ENCODE assay signal across 25 cellular contexts in the genomic region with DNA sequence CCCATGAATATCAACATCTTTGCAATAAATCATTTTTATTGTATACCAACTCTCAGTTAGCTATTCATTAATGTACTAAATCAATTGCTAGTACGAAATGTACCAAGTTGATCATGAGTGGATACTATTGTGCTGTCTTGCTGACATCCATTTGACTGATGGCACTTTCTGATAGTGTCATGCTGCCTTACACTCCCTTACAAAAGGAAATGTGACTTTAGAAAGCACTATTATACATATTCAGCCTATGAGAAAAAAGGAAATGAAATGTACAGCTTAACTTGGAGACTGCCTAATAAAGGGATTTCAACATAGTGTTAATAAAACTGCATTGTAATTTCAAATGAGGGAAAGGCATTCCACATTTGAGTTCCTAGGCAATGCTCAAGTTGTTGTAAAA.
"Had no signal": no experiment of that assay in that cellular context is flagged by ENCODE, and none has a peak within 500 bp of the region (broad histone marks: within the 10 kb centered on the region; RNA-seq: fewer than 3 reads in every experiment).

No MANE protein-coding gene starts in this region.

- DNase-seq: activated CD4-positive, alpha-beta T cell treated with anti-CD3 and anti-CD28 coated beads for 4 hours; activated CD4-positive, alpha-beta T cell treated with anti-CD3 and anti-CD28 coated beads, Interleukin-2, amount 50 U/mL, for 4 hours; activated naive CD4-positive, alpha-beta T cell; activated T-cell treated with anti-CD3 and anti-CD28 coated beads for 4 hours; activated T-cell treated with anti-CD3 and anti-CD28 coated beads, Interleukin-2, amount 50 U/mL, for 72 hours; anterior cingulate cortex; dorsolateral prefrontal cortex; effector memory CD4-positive, alpha-beta T cell; erythroblast; hippocampal formation; kidney; left colon; natural killer cell; pancreas; stimulated activated CD4-positive, alpha-beta T cell treated with anti-CD3 and anti-CD28 coated beads, Interleukin-4, amount 100 ng/mL, for 1 hour; T-helper 1 cell; uterus had no signal

- H3K4me1 ChIP-seq: gastroesophageal sphincter, pancreas, prostate gland, right atrium auricular region, uterus had no signal

- H3K9me3 ChIP-seq: gastroesophageal sphincter, pancreas, prostate gland, thoracic aorta, uterus had no signal

- H3K27ac ChIP-seq: dorsolateral prefrontal cortex, gastroesophageal sphincter, prostate gland, right atrium auricular region, thoracic aorta, uterus had no signal

- H3K36me3 Mint-ChIP-seq: natural killer cell had no signal

- H3K27ac Mint-ChIP-seq: activated naive CD4-positive, alpha-beta T cell treated with anti-CD3 and anti-CD28 coated beads, Interleukin-2, amount 50 U/mL, for 72 hours; activated T-cell treated with anti-CD3 and anti-CD28 coated beads, Interleukin-2, amount 50 U/mL, for 72 hours; natural killer cell; stimulated activated naive CD8-positive, alpha-beta T cell treated with anti-CD3 and anti-CD28 coated beads, Interleukin-15, Interleukin-2, amounts not matched to agents 100 ng/mL and 50 ng/mL, for 24 hours; T-helper 2 cell treated with Interferon-gamma antibody and Interleukin-4, amounts not matched to agents 5 μg/mL and 100 μg/mL, for 36 hours had no signal

- FAIRE-seq: colon, kidney, pancreas had no signal

- H3K36me3 ChIP-seq: gastroesophageal sphincter, pancreas, prostate gland, right atrium auricular region, thoracic aorta, uterus had no signal

- H3K27me3 Mint-ChIP-seq: stimulated activated naive CD8-positive, alpha-beta T cell treated with anti-CD3 and anti-CD28 coated beads, Interleukin-15, Interleukin-2, amounts not matched to agents 100 ng/mL and 50 ng/mL, for 24 hours had no signal

- H3K27me3 ChIP-seq: dorsolateral prefrontal cortex, gastroesophageal sphincter, pancreas, right atrium auricular region, uterus had no signal

- H3K4me1 Mint-ChIP-seq: natural killer cell had no signal

- H3K4me3 Mint-ChIP-seq: activated T-cell treated with anti-CD3 and anti-CD28 coated beads, Interleukin-2, amount 50 U/mL, for 72 hours; natural killer cell; stimulated activated naive CD8-positive, alpha-beta T cell treated with anti-CD3 and anti-CD28 coated beads, Interleukin-15, Interleukin-2, amounts not matched to agents 100 ng/mL and 50 ng/mL, for 24 hours; T-helper 2 cell treated with Interferon-gamma antibody and Interleukin-4, amounts not matched to agents 5 μg/mL and 100 μg/mL, for 36 hours had no signal

- H3K4me3 ChIP-seq: dorsolateral prefrontal cortex, gastroesophageal sphincter, prostate gland, right atrium auricular region, thoracic aorta, uterus had no signal

- ATAC-seq: activated naive CD4-positive, alpha-beta T cell treated with anti-CD3 and anti-CD28 coated beads, Interleukin-2, amount 50 U/mL, for 72 hours; activated T-cell treated with anti-CD3 and anti-CD28 coated beads, Interleukin-2, amount 50 U/mL, for 72 hours; gastroesophageal sphincter; left colon; natural killer cell had no signal
